9 cellular contexts compared by ENCODE assay signal in the genomic region with DNA sequence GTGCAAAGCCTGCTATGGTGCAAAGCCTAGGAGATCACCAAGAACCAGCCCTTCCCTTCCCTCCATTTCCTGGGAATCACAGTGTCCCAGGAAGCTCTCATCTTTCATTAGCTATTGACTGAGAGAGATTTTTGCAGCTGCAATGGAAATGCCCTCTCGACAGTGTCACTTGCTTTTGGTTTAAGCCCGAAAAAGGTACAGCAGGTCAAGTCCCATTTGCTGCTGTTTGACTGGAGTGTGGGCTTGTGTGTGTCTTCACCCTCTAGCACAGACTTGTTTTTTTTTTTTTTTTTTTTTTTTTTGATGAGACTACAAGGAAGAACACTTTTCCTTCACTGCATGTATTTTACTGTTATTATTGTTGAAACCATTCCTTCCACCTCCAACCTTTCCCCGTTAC. TPM values are rescaled to one million over a fixed set of nuclear protein-coding genes. Genes with fewer than 3 reads are reported as not detected.
"Had no signal": no experiment of that assay in that cellular context is flagged by ENCODE, and none has a peak within 500 bp of the region (broad histone marks: within the 10 kb centered on the region; RNA-seq: fewer than 3 reads in every experiment).

No MANE protein-coding gene starts in this region.

- H3K27ac ChIP-seq: GM23248 had no signal

- H3K4me1 ChIP-seq: HAP-1 had no signal

- ATAC-seq: HCT116 had no signal

- H3K9me3 Mint-ChIP-seq: H9 had no signal

- H3K36me3 ChIP-seq: HAP-1 had no signal

- H3K9me3 ChIP-seq: HAP-1 had no signal

- DNase-seq: GM23248, GOT3, H7, H9, HCEC 1CT, HFFc6 had no signal

- H3K4me3 ChIP-seq: GM23248, HAP-1 had no signal

- H3K4me3 Mint-ChIP-seq: H9, HFFc6 had no signal

- H2AFZ ChIP-seq: GM23248 had no signal

- H3K9ac ChIP-seq: GM23248 had no signal

- H3K27ac Mint-ChIP-seq: H9, HFFc6 had no signal

RNA-seq across cellular contexts. Expression of gene NRG3, which starts 36.3 kb away (rescaled TPM):
- total RNA-seq: GM23248, H4, HFFc6 had no signal
- polyA plus RNA-seq: GM23248 had no signal
